Comparison of ENCODE assay signal across 15 cellular contexts in genomic region chr11:7589861-7590260, GRCh38.
DNase-seq lines count a peak whose midpoint lies in the region; ATAC-seq and TF ChIP-seq lines count a peak whose summit lies in the region.
"Had no signal": no experiment of that assay in that cellular context is flagged by ENCODE, and none has a peak within 500 bp of the region (broad histone marks: within the 10 kb centered on the region; RNA-seq: fewer than 3 reads in every experiment).

No MANE protein-coding gene starts in this region.

- H3K27ac ChIP-seq in caudate nucleus (ENCODE audit: low read depth, low read length) (peak overlapping the region; percentile 61), neutrophil (peak overlapping the region; percentile 80), substantia nigra (ENCODE audit: low read depth, low read length, poor library complexity, severe bottlenecking) (peak overlapping the region; percentile 83)
- H3K27ac ChIP-seq: A549, C4-2B, HL-60 had no signal

- intact Hi-C loops in left cardiac atrium (cut with DNase I) = no loop called here

- no peak for DNase-seq in caudate nucleus (lab: John Stamatoyannopoulos, UW)
- no peak for DNase-seq in substantia nigra (lab: John Stamatoyannopoulos, UW)
- no peak for DNase-seq in GM13976 (ENCODE audit: low spot score)
- no peak for DNase-seq in LoVo (ENCODE audit: low spot score)
- DNase-seq in left cardiac atrium = no peak
- DNase-seq: BE2C; CD4-positive, alpha-beta memory T cell; DMS79 had no signal

- no peak overlapping the region for H3K4me3 ChIP-seq in neutrophil (ENCODE audit: low read depth in 1 of 2, low read length in 1 of 2)
- H3K4me3 ChIP-seq: A549, HAP-1 had no signal

- H3K36me3 ChIP-seq in neutrophil = no peaks in the 10 kb centered on the region
- H3K36me3 ChIP-seq: BE2C, HAP-1 had no signal

- in situ Hi-C loops in GM13976 (cut with MboI; ENCODE audit: low sequenced_read_pairs, unreplicated experiment) = no loop called here

- H3K4me1 ChIP-seq in neutrophil (ENCODE audit: control insufficient read depth in 1 of 2, insufficient read depth in 1 of 2, low read depth in 1 of 2, low read length in 1 of 2) = peaks cover 15 to 48% of the 10 kb centered on the region in 2 experiments
- H3K4me1 ChIP-seq: BE2C had no signal

- peaks cover 7% of the 10 kb centered on the region for H3K27me3 ChIP-seq in neutrophil
- H3K27me3 ChIP-seq: BE2C had no signal

- no peaks in the 10 kb centered on the region for H3K9me3 ChIP-seq in neutrophil
- H3K9me3 ChIP-seq: A549, BE2C, HAP-1 had no signal

- ATAC-seq in esophagus mucosa = peak; percentile 26
- no peak for ATAC-seq in left cardiac atrium
- ATAC-seq in HG03139 (IDR thresholded peaks at IDR 0.05; ENCODE audit: unreplicated experiment) = no peak
- ATAC-seq: A549 had no signal

- no peak for TF ChIP-seq CTCF in neutrophil (IDR thresholded peaks at IDR 0.05)
- no peak for TF ChIP-seq CTCF in GM13976 (IDR thresholded peaks at IDR 0.05; ENCODE audit: borderline replicate concordance, control extremely low read depth, extremely low read depth, insufficient read depth, missing control alignments)
